ENCODE assay signal across 8 cellular contexts in the genomic region with DNA sequence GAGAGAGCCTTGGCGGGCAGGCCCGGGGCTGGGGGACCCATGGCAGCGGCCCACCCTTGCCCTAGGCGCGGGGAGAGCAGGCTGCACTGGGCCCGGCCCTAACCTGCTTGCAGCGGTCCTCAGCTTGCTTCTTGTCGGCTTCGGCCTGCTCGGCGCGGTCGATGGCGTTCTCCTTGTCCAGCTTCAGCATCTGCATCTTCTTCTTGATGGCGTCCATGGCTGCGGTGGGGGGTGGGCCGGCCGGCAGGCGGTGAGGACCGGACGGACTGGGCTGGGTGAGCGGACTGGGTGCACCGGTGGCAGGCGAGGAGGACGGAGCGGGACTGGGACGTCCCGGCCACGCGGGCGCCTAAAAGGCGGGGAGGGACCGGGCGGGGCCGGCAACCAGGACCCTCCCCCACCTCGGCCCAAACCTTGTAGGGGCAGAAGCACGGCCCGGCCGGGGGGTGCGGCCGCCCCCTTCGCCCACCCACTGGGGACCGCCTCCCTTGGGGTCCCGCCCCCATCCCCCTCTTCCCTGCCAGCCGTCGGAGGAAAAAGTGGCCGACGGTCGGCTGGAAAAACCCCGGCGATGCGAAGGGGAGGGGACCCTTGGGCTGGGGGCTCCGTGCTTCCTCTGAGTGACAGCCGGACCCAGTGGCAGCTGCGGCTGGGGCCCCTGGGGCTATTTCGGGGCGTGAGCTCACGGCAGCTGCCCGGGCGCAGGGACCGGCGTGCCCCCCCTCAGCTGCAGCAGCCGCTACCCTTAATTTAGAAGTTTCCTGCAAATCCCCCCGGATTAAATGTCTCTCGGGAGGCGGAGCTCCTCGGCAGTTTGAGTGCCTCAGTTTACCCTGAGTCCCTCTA. TPM values are rescaled to one million over a fixed set of nuclear protein-coding genes. Genes with fewer than 3 reads are reported as not detected.
DNase-seq lines count a peak whose midpoint lies in the region; ATAC-seq and TF ChIP-seq lines count a peak whose summit lies in the region.

A gene (minus strand): TSS at position 325 of the 846 bp plus-strand sequence. CDS start 108 bp downstream, at position 217.

- H3K27me3 ChIP-seq in muscle layer of duodenum (ENCODE audit: low read depth, low read length), result no peaks in the 10 kb centered on the region

- H3K9me3 ChIP-seq in muscle layer of duodenum (ENCODE audit: control insufficient read depth in 1 of 2, low read length in 2 of 2), result no peaks in the 10 kb centered on the region

- no peak for TF ChIP-seq CTCF in GM12864 (IDR thresholded peaks at IDR 0.05; ENCODE audit: low read depth, low read length, missing control alignments)
- no peak for TF ChIP-seq CTCF in RWPE1 (conservative IDR thresholded peaks at IDR 0.05; ENCODE audit: low read depth)
- no peak for TF ChIP-seq CTCF in epithelial cell of proximal tubule (conservative IDR thresholded peaks at IDR 0.05; ENCODE audit: low read depth, low read length)

- H3K4me3 ChIP-seq in GM12864 (ENCODE audit: low read depth, low read length) (peak within 1 kb of the TSS; percentile 66), epithelial cell of proximal tubule (ENCODE audit: low read depth, low read length) (peak within 1 kb of the TSS; percentile 78), muscle layer of duodenum (ENCODE audit: low read depth in 1 of 2, low read length in 2 of 2) (peak within 1 kb of the TSS; percentile 71 to 78)

- POLR2A ChIA-PET in RWPE1 (lab: Yijun Ruan, JAX; ENCODE audit: low non-redundant PET), result interaction anchor here (1.0 to 2.1 kb wide), 3 partner anchors 10 to 29 kb away, joined by 3 to 6 read pairs (median 3); a partner anchor contains a TSS

- no peak for ATAC-seq in GM18858 (IDR thresholded peaks at IDR 0.05; ENCODE audit: unreplicated experiment)

- H3K4me1 ChIP-seq in muscle layer of duodenum (ENCODE audit: control insufficient read depth in 1 of 2, insufficient read depth in 2 of 2, low read length in 2 of 2), result peaks cover 0 to 14% of the 10 kb centered on the region in 2 donors

- H3K36me3 ChIP-seq in muscle layer of duodenum (ENCODE audit: control insufficient read depth in 1 of 2, insufficient read depth in 2 of 2, low read length in 2 of 2), result peaks cover 4 to 27% of the 10 kb centered on the region in 2 donors

- H3K27ac ChIP-seq in RWPE1 (peak within 1 kb of the TSS; percentile 93), muscle layer of duodenum (ENCODE audit: low read length) (peak within 1 kb of the TSS; percentile 97)

- DNase-seq in GM12864 (ENCODE audit: low read depth) (no peak), RWPE1 (ENCODE audit: low spot score) (peak; percentile 65), epithelial cell of proximal tubule (ENCODE audit: low read depth) (no peak), DMS79 treated with DMSO at 0.1 percent for 48 hours (lab: John Stamatoyannopoulos, UW) (no peak), NCI-H2227 treated with DMSO at 0.1 percent for 48 hours (lab: John Stamatoyannopoulos, UW) (no peak), C1 segment of cervical spinal cord (lab: John Stamatoyannopoulos, UW) (no peak)

- CTCF ChIA-PET in RWPE1 (lab: Yijun Ruan, JAX), result interaction anchor here (0.6 to 2.0 kb wide), 5 partner anchors 31 to 101 kb away, joined by 3 to 8 read pairs (median 4); a partner anchor contains a TSS

RNA-seq across cellular contexts. Expression of the gene that starts here (rescaled TPM):
- 265 and 267 TPM in 2 replicates for total RNA-seq in epithelial cell of proximal tubule
